Comparison of ENCODE assay signal across 3 cellular contexts in the genomic region with DNA sequence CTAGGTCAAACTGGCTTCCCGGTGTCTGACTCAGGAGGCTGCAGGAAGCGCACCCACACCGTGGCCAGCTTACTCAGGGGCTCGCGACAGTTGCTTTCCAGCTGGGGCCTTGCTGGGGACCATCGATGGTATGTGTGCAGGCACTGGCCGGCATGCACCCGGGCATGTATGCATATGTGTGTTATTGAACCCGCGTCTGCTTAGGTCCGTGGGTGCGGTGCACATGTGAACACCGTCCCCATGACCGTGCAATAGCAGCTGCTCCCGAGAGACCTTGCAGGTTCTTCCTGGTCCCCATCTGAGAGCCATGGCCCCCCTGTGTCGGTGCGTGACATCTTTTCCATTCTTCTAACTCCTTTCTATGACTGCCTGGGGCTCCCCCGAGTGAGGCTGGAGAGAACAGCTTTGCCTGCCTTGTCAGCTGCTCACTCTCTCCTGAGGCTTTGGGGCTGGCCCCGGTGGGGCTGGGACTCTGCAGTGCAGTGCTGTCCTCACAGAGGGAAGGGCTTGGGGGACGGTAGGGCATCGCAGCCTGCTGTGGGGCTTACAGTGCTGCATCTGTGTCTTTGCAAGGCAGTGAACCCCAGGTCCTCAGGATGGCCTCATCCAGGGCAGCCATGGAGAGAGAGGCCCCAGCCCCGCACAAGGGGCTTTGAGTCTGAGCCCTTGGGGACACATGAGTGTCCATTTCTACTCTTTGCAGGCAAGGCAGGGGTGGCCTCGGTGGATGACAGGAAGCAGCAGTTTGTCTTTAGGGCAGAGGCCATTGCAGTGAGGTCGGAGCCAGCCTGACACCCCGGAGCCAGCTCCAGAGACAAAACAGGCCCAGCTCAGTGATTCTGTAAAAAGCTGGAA.
TF ChIP-seq lines count a peak whose summit lies in the region.

No MANE protein-coding gene starts in this region.

TF ChIP-seq in SK-N-SH, 30 proteins besides CTCF, POLR2A, EP300 and RAD21 (continued from another document and continues in another):
- TF ChIP-seq USF1 (IDR thresholded peaks at IDR 0.05; ENCODE audit: borderline replicate concordance, low read depth) (no peak), IRF3 (IDR thresholded peaks at IDR 0.05; ENCODE audit: low read depth, low read length) (no peak), SMC3 (IDR thresholded peaks at IDR 0.05; ENCODE audit: low read depth, low read length) (no peak), YY1 (IDR thresholded peaks at IDR 0.05; ENCODE audit: low read depth) (no peak), GABPA (IDR thresholded peaks at IDR 0.05; ENCODE audit: low read depth) (no peak), ZBTB33 (IDR thresholded peaks at IDR 0.05; ENCODE audit: borderline replicate concordance, low read depth) (no peak)
- TF ChIP-seq, protein P1, sequence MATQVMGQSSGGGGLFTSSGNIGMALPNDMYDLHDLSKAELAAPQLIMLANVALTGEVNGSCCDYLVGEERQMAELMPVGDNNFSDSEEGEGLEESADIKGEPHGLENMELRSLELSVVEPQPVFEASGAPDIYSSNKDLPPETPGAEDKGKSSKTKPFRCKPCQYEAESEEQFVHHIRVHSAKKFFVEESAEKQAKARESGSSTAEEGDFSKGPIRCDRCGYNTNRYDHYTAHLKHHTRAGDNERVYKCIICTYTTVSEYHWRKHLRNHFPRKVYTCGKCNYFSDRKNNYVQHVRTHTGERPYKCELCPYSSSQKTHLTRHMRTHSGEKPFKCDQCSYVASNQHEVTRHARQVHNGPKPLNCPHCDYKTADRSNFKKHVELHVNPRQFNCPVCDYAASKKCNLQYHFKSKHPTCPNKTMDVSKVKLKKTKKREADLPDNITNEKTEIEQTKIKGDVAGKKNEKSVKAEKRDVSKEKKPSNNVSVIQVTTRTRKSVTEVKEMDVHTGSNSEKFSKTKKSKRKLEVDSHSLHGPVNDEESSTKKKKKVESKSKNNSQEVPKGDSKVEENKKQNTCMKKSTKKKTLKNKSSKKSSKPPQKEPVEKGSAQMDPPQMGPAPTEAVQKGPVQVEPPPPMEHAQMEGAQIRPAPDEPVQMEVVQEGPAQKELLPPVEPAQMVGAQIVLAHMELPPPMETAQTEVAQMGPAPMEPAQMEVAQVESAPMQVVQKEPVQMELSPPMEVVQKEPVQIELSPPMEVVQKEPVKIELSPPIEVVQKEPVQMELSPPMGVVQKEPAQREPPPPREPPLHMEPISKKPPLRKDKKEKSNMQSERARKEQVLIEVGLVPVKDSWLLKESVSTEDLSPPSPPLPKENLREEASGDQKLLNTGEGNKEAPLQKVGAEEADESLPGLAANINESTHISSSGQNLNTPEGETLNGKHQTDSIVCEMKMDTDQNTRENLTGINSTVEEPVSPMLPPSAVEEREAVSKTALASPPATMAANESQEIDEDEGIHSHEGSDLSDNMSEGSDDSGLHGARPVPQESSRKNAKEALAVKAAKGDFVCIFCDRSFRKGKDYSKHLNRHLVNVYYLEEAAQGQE (IDR thresholded peaks at IDR 0.05; ENCODE audit: low read depth, low read length): no peak

TF ChIP-seq in SK-N-SH treated with all-trans-retinoic acid at 6 μM for 48 hours, 23 proteins besides CTCF, POLR2A, EP300 and RAD21 (continued from another document):
- TF ChIP-seq TSHZ2 (CRISPR knock-in tag; IDR thresholded peaks at IDR 0.05) (no peak), RARB (CRISPR knock-in tag; IDR thresholded peaks at IDR 0.05) (no peak), ISL1 (CRISPR knock-in tag; IDR thresholded peaks at IDR 0.05) (no peak)
- TF ChIP-seq, protein P2, sequence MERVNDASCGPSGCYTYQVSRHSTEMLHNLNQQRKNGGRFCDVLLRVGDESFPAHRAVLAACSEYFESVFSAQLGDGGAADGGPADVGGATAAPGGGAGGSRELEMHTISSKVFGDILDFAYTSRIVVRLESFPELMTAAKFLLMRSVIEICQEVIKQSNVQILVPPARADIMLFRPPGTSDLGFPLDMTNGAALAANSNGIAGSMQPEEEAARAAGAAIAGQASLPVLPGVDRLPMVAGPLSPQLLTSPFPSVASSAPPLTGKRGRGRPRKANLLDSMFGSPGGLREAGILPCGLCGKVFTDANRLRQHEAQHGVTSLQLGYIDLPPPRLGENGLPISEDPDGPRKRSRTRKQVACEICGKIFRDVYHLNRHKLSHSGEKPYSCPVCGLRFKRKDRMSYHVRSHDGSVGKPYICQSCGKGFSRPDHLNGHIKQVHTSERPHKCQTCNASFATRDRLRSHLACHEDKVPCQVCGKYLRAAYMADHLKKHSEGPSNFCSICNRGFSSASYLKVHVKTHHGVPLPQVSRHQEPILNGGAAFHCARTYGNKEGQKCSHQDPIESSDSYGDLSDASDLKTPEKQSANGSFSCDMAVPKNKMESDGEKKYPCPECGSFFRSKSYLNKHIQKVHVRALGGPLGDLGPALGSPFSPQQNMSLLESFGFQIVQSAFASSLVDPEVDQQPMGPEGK (CRISPR knock-in tag; IDR thresholded peaks at IDR 0.05; ENCODE audit: borderline replicate concordance): no peak

TF ChIP-seq in HEK293, 187 proteins besides CTCF, POLR2A, EP300 and RAD21 (continued from another document):
- TF ChIP-seq PBX3 (CRISPR knock-in tag; IDR thresholded peaks at IDR 0.05): no peak
- peak; percentile 55 for TF ChIP-seq ZIC2 (tag by site-specific recombination; IDR thresholded peaks at IDR 0.05)
- no peak for TF ChIP-seq ZBTB10 (tag by site-specific recombination; IDR thresholded peaks at IDR 0.05)
- no peak for TF ChIP-seq KLF17 (tag by site-specific recombination; IDR thresholded peaks at IDR 0.05)
